Comparison of ENCODE assay signal across 8 cellular contexts in the genomic region with DNA sequence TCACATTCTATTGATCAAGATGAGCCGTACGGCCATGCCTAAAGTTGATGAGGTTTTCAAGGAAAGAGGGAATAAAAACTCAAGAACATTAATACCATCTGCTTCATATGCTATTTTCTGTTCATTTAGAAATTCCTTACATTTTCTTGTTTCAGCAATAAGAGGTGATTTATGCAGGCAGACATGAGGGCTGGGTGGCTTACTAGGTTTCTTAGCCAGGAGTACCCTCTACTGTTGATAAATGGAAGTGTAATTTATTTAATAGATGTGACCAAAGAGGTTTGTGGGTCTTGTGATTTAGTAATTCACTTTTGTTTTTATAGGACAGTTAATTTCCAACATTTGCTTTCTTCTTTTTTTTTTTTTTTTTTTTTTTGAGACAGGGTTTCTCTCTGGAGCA. TPM values are rescaled to one million over a fixed set of nuclear protein-coding genes. Genes with fewer than 3 reads are reported as not detected.
DNase-seq lines count a peak whose midpoint lies in the region; ATAC-seq and TF ChIP-seq lines count a peak whose summit lies in the region.

No MANE protein-coding gene starts in this region.

- intact Hi-C loops in left ventricle myocardium superior (cut with micrococcal nuclease) = no loop called here
- intact Hi-C loops in Right ventricle myocardium inferior (cut with DNase I) = no loop called here
- intact Hi-C loops in testis (cut with DNase I; ENCODE audit: low total_unique reads) = no loop called here

- H3K27me3 ChIP-seq in testis = no peaks in the 10 kb centered on the region

- in situ Hi-C loops in SK-MEL-5 (cut with HindIII; ENCODE audit: low pct_unique_long_range_greater_than_20kb, low sequenced_read_pairs) = no loop called here

- H3K4me3 ChIP-seq in skeletal muscle cell (ENCODE audit: low read depth, low read length) (no peak overlapping the region), testis (no peak overlapping the region)

- no peak for TF ChIP-seq POLR2A in testis (IDR thresholded peaks at IDR 0.05)

- H3K9me3 ChIP-seq in testis = no peaks in the 10 kb centered on the region

- no peaks in the 10 kb centered on the region for H3K4me1 ChIP-seq in testis

- TF ChIP-seq CTCF in testis (IDR thresholded peaks at IDR 0.05) = no peak

- H3K27ac ChIP-seq in testis = no peak overlapping the region

- ATAC-seq in left ventricle myocardium superior (peak; percentile 25), Right ventricle myocardium inferior (no peak), HG03196 (IDR thresholded peaks at IDR 0.05; ENCODE audit: unreplicated experiment) (no peak)

- no peak for DNase-seq in left ventricle myocardium superior
- no peak for DNase-seq in Right ventricle myocardium inferior (ENCODE audit: missing footprints)
- DNase-seq in LoVo (ENCODE audit: low spot score) = peak; percentile 9
- peak; percentile 60 for DNase-seq in SK-MEL-5 (ENCODE audit: low read depth, low spot score)
- peak; percentile 37 for DNase-seq in fibroblast of the conjunctiva (ENCODE audit: low read depth)
- peak; percentile 16 for DNase-seq in skeletal muscle cell (ENCODE audit: low read depth)
- DNase-seq in testis = no peak

- 91 to 97% methylated on average over 2 of the region's 2 CpGs for WGBS in testis, 2 donors

- H3K36me3 ChIP-seq in testis (ENCODE audit: low read depth, missing control alignments) = no peaks in the 10 kb centered on the region

RNA-seq across cellular contexts. Expression of gene SMIM9, which starts 6.4 kb away (rescaled TPM):
- total RNA-seq in left ventricle myocardium superior (not detected), Right ventricle myocardium inferior (not detected), testis (under 1 TPM in 1 of 2 donors, not detected in 1; 0.87 TPM)
- not detected in 2 replicates for total RNA-seq in SK-MEL-5 (2014; rRNA removed; shearing (Covaris generic))
- not detected in 2 replicates for polyA plus RNA-seq in SK-MEL-5 (2015; cell fraction: cytosol; rRNA removed)
- polyA plus RNA-seq in SK-MEL-5 (2015; cell fraction: nucleus; rRNA removed) = not detected in 2 replicates
- 0.51 TPM for polyA plus RNA-seq in testis (ENCODE audit: insufficient read depth, low read depth, low replicate concordance)

RNA-seq across cellular contexts. Expression of gene MPP1, which starts 35.6 kb away (rescaled TPM):
- total RNA-seq in left ventricle myocardium superior (36.3 TPM), Right ventricle myocardium inferior (40.7 TPM), testis (10 to 100 TPM; 36.4 to 46.2 TPM)
- 7.6 and 7.9 TPM in 2 replicates for total RNA-seq in SK-MEL-5 (2014; rRNA removed; shearing (Covaris generic))
- polyA plus RNA-seq in SK-MEL-5 (2015; cell fraction: cytosol; rRNA removed) = 12.4 and 14.1 TPM in 2 replicates
- 39.4 and 55.2 TPM in 2 replicates for polyA plus RNA-seq in SK-MEL-5 (2015; cell fraction: nucleus; rRNA removed)
- 21.9 TPM for polyA plus RNA-seq in testis (ENCODE audit: insufficient read depth, low read depth, low replicate concordance)

RNA-seq across cellular contexts. Expression of gene F8A1, which starts 45.3 kb away (rescaled TPM):
- total RNA-seq in left ventricle myocardium superior = 30.6 TPM
- total RNA-seq in Right ventricle myocardium inferior = 33.1 TPM
- total RNA-seq in SK-MEL-5 (2014; rRNA removed; shearing (Covaris generic)) = 2.2 and 3.5 TPM in 2 replicates
- 18.4 and 22.5 TPM in 2 replicates for polyA plus RNA-seq in SK-MEL-5 (2015; cell fraction: cytosol; rRNA removed)
- 0.79 and 2.3 TPM in 2 replicates for polyA plus RNA-seq in SK-MEL-5 (2015; cell fraction: nucleus; rRNA removed)
- total RNA-seq in testis = 10 to 100 TPM in 1 of 2 donors, 1 to 10 TPM in 1; 6.9 to 15.5 TPM
- 8.5 TPM for polyA plus RNA-seq in testis (ENCODE audit: insufficient read depth, low read depth, low replicate concordance)

Comparison
In these comparisons a context has a peak if more than half of its experiments do, and no peak if none do; other contexts are left out.
1. DNase-seq: peak in LoVo (single experiment), SK-MEL-5 (single experiment), fibroblast of the conjunctiva (single experiment) and skeletal muscle cell (single experiment); none in left ventricle myocardium superior (single experiment), Right ventricle myocardium inferior (single experiment) and testis (single experiment).